In genomic region chrX:71650333-71650969, GRCh38 we compare ENCODE assay signal across 1 cellular context.
TF ChIP-seq lines count a peak whose summit lies in the region.

No MANE protein-coding gene starts in this region.

TF ChIP-seq in GM12878, 131 proteins besides CTCF, POLR2A, EP300 and RAD21:
- TF ChIP-seq CHD2 (IDR thresholded peaks at IDR 0.05; ENCODE audit: borderline replicate concordance, low read depth, low read length) (no peak), IKZF1 (conservative IDR thresholded peaks at IDR 0.05) (peak; percentile 18; the same call in 1 of the 2 replicates), SPI1 (IDR thresholded peaks at IDR 0.05; ENCODE audit: borderline replicate concordance, insufficient read depth, low read depth, low read length) (peak; percentile 66), YY1 (IDR thresholded peaks at IDR 0.05; ENCODE audit: low read depth, low read length) (0 out of 2 replicates have a peak, but pooled peaks have one; percentile 39), SKIL (IDR thresholded peaks at IDR 0.05; ENCODE audit: low read depth, poor library complexity, severe bottlenecking) (peak; percentile 67), SMC3 (IDR thresholded peaks at IDR 0.05; ENCODE audit: borderline replicate concordance, low read length) (peak; percentile 49; the same call in 1 of the 2 replicates), PAX5 (IDR thresholded peaks at IDR 0.05; ENCODE audit: borderline replicate concordance, low read depth, low read length) (no peak), TARDBP (IDR thresholded peaks at IDR 0.05; ENCODE audit: borderline replicate concordance) (no peak)
TF ChIP-seq in GM12878: peak in this region for 5.
